In the genomic region with DNA sequence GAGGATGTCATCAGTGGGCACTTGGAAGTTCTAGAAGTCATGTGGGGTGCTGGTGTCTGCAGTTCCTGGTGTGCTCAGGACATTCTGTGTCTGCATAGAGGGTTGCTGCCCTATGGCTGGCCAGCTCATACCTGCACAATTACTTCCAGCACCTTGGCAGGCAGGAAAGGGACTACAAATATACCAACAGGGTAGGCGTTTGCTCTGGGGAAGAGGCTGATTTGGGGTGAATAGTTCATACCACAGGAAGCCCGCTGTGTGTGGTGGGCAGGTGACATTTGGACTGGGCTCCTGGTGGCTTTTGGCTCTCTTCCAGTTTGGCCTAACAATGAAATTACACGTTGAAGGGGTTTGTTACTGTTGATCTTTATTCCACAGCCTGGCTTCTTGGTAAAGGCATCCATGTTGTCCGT, we compare ENCODE assay signal across 11 cellular contexts.
DNase-seq lines count a peak whose midpoint lies in the region; ATAC-seq and TF ChIP-seq lines count a peak whose summit lies in the region.
"Had no signal": no experiment of that assay in that cellular context is flagged by ENCODE, and none has a peak within 500 bp of the region (broad histone marks: within the 10 kb centered on the region; RNA-seq: fewer than 3 reads in every experiment).

No MANE protein-coding gene starts in this region.

- peak overlapping the region; percentile 97 for H3K27ac ChIP-seq in OCI-LY1 (ENCODE audit: low read depth, low read length, poor library complexity, severe bottlenecking)

- intact Hi-C loops in dendritic cell treated with granulocyte-macrophage colony-stimulating factor and Interleukin-4, amounts not matched to agents 40 ng/mL and 50 ng/mL, for 4 days (cut with micrococcal nuclease) = no loop called here

- H3K27me3 Mint-ChIP-seq in dendritic cell treated with granulocyte-macrophage colony-stimulating factor and Interleukin-4, amounts not matched to agents 40 ng/mL and 50 ng/mL, for 4 days = no peaks in the 10 kb centered on the region

- no peak for TF ChIP-seq CTCF in OCI-LY1 (IDR thresholded peaks at IDR 0.05; ENCODE audit: low read length)

- H2AFZ ChIP-seq in OCI-LY1 (ENCODE audit: low read length) = no peak overlapping the region

- H3K4me1 ChIP-seq in OCI-LY1 (ENCODE audit: insufficient read depth, low read length, severe bottlenecking) = peaks cover 49% of the 10 kb centered on the region

- H4K20me1 ChIP-seq in OCI-LY1 (ENCODE audit: insufficient read depth, low read length) = no peaks in the 10 kb centered on the region

- peak in 2 of 3 experiments; percentile 12 to 23 for DNase-seq in activated CD8-positive, alpha-beta memory T cell treated with anti-CD3 and anti-CD28 coated beads for 48 hours (ENCODE audit: low read depth in 2 of 3, low spot score in 2 of 3)
- no peak for DNase-seq in activated CD8-positive, alpha-beta memory T cell treated with anti-CD3 and anti-CD28 coated beads, Interleukin-2, amount 50 U/mL, for 48 hours
- DNase-seq in stimulated activated naive CD4-positive, alpha-beta T cell treated with Interleukin-2 at 50 U/mL for 16 hours (lab: John Stamatoyannopoulos, UW) = peak; percentile 4
- no peak for DNase-seq in LoVo (ENCODE audit: low spot score)
- DNase-seq: HCEC 1CT, head of caudate nucleus, NCI-H187 had no signal

- ATAC-seq in HG02981 (IDR thresholded peaks at IDR 0.05; ENCODE audit: unreplicated experiment) (no peak), GM18519 (IDR thresholded peaks at IDR 0.05; ENCODE audit: low FRiP score, unreplicated experiment) (no peak)

- no peaks in the 10 kb centered on the region for H3K36me3 Mint-ChIP-seq in dendritic cell treated with granulocyte-macrophage colony-stimulating factor and Interleukin-4, amounts not matched to agents 40 ng/mL and 50 ng/mL, for 4 days (ENCODE audit: low read depth)

- H3K4me2 ChIP-seq in OCI-LY1 (ENCODE audit: low read length) = peak overlapping the region; percentile 83

- no peaks in the 10 kb centered on the region for H3K27me3 ChIP-seq in OCI-LY1 (ENCODE audit: insufficient read depth, low read length)

- H3K4me3 Mint-ChIP-seq in dendritic cell treated with granulocyte-macrophage colony-stimulating factor and Interleukin-4, amounts not matched to agents 40 ng/mL and 50 ng/mL, for 4 days = no peak overlapping the region

- H3K9me3 Mint-ChIP-seq in dendritic cell treated with granulocyte-macrophage colony-stimulating factor and Interleukin-4, amounts not matched to agents 40 ng/mL and 50 ng/mL, for 4 days = peaks cover 8% of the 10 kb centered on the region

- no peaks in the 10 kb centered on the region; the same call in 1 of the 2 replicates for H3K9me3 ChIP-seq in OCI-LY1 (ENCODE audit: low read length)

- H3K79me2 ChIP-seq in OCI-LY1 (ENCODE audit: insufficient read depth, low read length) = no peaks in the 10 kb centered on the region

- peaks cover 33% of the 10 kb centered on the region for H3K4me1 Mint-ChIP-seq in dendritic cell treated with granulocyte-macrophage colony-stimulating factor and Interleukin-4, amounts not matched to agents 40 ng/mL and 50 ng/mL, for 4 days (ENCODE audit: low read depth)

- H3K36me3 ChIP-seq in OCI-LY1 (ENCODE audit: insufficient read depth, low read length) = no peaks in the 10 kb centered on the region

- H3K27ac Mint-ChIP-seq in dendritic cell treated with granulocyte-macrophage colony-stimulating factor and Interleukin-4, amounts not matched to agents 40 ng/mL and 50 ng/mL, for 4 days = peak overlapping the region; percentile 51

- no peaks in the 10 kb centered on the region for H3K9me2 ChIP-seq in OCI-LY1 (ENCODE audit: low read depth, low read length)

- peak overlapping the region; percentile 70 for H3K9ac ChIP-seq in OCI-LY1 (ENCODE audit: low read length)

- no peaks in the 10 kb centered on the region; the same call in 1 of the 2 replicates for H3F3A ChIP-seq in OCI-LY1 (ENCODE audit: insufficient read depth, low read length)

- peak overlapping the region; percentile 48 for H3K4me3 ChIP-seq in OCI-LY1 (ENCODE audit: low read depth, low read length, poor library complexity, severe bottlenecking)

Comparison
In these comparisons a context has a peak if more than half of its experiments do, and no peak if none do; other contexts are left out.
1. DNase-seq: peak in activated CD8-positive, alpha-beta memory T cell treated with anti-CD3 and anti-CD28 coated beads for 48 hours (2 of 3) and stimulated activated naive CD4-positive, alpha-beta T cell treated with Interleukin-2 at 50 U/mL for 16 hours (single experiment); none in activated CD8-positive, alpha-beta memory T cell treated with anti-CD3 and anti-CD28 coated beads, Interleukin-2, amount 50 U/mL, for 48 hours (single experiment) and LoVo (single experiment).